Comparison of ENCODE assay signal across 4 cellular contexts in the genomic region with DNA sequence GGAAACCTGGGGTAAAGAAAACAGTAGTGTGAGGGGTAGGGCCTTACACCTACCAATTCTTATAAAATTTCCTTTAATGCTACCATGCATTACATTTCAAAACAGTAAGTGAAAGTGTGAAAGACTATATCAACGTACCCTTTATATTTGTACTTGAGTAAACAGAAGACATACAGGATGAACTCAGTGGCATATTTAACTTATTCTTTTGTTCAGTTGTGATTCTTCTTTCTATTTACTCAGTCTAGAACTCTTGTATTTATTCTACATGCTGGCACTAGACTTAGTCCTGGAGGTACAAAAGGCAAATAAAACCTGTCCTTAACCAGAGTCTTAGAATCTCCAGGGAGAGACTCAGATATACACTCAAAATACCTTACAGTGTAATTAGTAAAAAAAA. TPM values are rescaled to one million over a fixed set of nuclear protein-coding genes. Genes with fewer than 3 reads are reported as not detected.
"Had no signal": no experiment of that assay in that cellular context is flagged by ENCODE, and none has a peak within 500 bp of the region (broad histone marks: within the 10 kb centered on the region; RNA-seq: fewer than 3 reads in every experiment).

No MANE protein-coding gene starts in this region.

RNA-seq across cellular contexts. Expression of gene MMP20, which starts 4.8 kb away (rescaled TPM):
- total RNA-seq: IMR-90, MCF 10A, Right ventricle myocardium inferior, SJCRH30 had no signal
